In genomic region chr15:85383470-85384148, GRCh38 we compare ENCODE assay signal across 14 cellular contexts. TPM values are rescaled to one million over a fixed set of nuclear protein-coding genes. Genes with fewer than 3 reads are reported as not detected.
DNase-seq lines count a peak whose midpoint lies in the region; ATAC-seq and TF ChIP-seq lines count a peak whose summit lies in the region.
"Had no signal": no experiment of that assay in that cellular context is flagged by ENCODE, and none has a peak within 500 bp of the region (broad histone marks: within the 10 kb centered on the region; RNA-seq: fewer than 3 reads in every experiment).

No MANE protein-coding gene starts in this region.

- H3K4me3 Mint-ChIP-seq in activated CD8-positive, alpha-beta memory T cell treated with anti-CD3 and anti-CD28 coated beads, Interleukin-2, amount 10 ng/mL, durations not matched to agents 7 days and 5 days: peak overlapping the region; percentile 0
- H3K4me3 Mint-ChIP-seq in activated T-helper 2 cell treated with anti-CD3 and anti-CD28 coated beads, Interferon-gamma antibody, Interleukin-2, Interleukin-4, amounts not matched to agents 10 μg/mL and 5 μg/mL and 100 μg/mL, durations not matched to agents 14 hours and 24 hours and 36 hours (ENCODE audit: low read depth): peak overlapping the region; percentile 31
- H3K4me3 Mint-ChIP-seq in nephron: peak overlapping the region in 2 of 3 experiments; percentile 89 to 93

- no peak for DNase-seq in activated CD8-positive, alpha-beta memory T cell treated with anti-CD3 and anti-CD28 coated beads, Interleukin-2, amount 10 ng/mL, durations not matched to agents 7 days and 5 days
- no peak for DNase-seq in activated CD8-positive, alpha-beta memory T cell treated with anti-CD3 and anti-CD28 coated beads, Interleukin-2, amount 50 U/mL, for 4 hours
- DNase-seq in GM13977 (ENCODE audit: low spot score) (peak; percentile 23), HPDE6-E6E7 (ENCODE audit: extremely low spot score) (no peak), SKM-1 (lab: John Stamatoyannopoulos, UW; ENCODE audit: unreplicated experiment) (no peak)
- DNase-seq in activated T-helper 2 cell treated with anti-CD3 and anti-CD28 coated beads, Interferon-gamma antibody, Interleukin-2, Interleukin-4, amounts not matched to agents 10 μg/mL and 5 μg/mL and 100 μg/mL, durations not matched to agents 14 hours and 24 hours and 36 hours (ENCODE audit: low spot score): no peak
- DNase-seq: ACHN; activated CD4-positive, alpha-beta T cell treated with anti-CD3 and anti-CD28 coated beads for 1 hour; activated naive CD4-positive, alpha-beta T cell; HFFc6; NCI-H187 treated with DMSO at 0.1 percent for 48 hours; NCI-H748 treated with DMSO at 0.1 percent for 48 hours had no signal

- no peak for ATAC-seq in activated CD8-positive, alpha-beta memory T cell treated with anti-CD3 and anti-CD28 coated beads, Interleukin-2, amount 10 ng/mL, durations not matched to agents 7 days and 5 days
- ATAC-seq in HG03342 (IDR thresholded peaks at IDR 0.05; ENCODE audit: unreplicated experiment): no peak

- no peak overlapping the region for H3K27ac Mint-ChIP-seq in activated CD8-positive, alpha-beta memory T cell treated with anti-CD3 and anti-CD28 coated beads, Interleukin-2, amount 10 ng/mL, durations not matched to agents 7 days and 5 days
- no peak overlapping the region for H3K27ac Mint-ChIP-seq in activated T-helper 2 cell treated with anti-CD3 and anti-CD28 coated beads, Interferon-gamma antibody, Interleukin-2, Interleukin-4, amounts not matched to agents 10 μg/mL and 5 μg/mL and 100 μg/mL, durations not matched to agents 14 hours and 24 hours and 36 hours
- peak overlapping the region; percentile 6 to 75 (median 52) for H3K27ac Mint-ChIP-seq in nephron
- H3K27ac Mint-ChIP-seq: HFFc6 had no signal

- peaks cover 32% of the 10 kb centered on the region for H3K36me3 Mint-ChIP-seq in activated CD8-positive, alpha-beta memory T cell treated with anti-CD3 and anti-CD28 coated beads, Interleukin-2, amount 10 ng/mL, durations not matched to agents 7 days and 5 days
- peaks cover 36% of the 10 kb centered on the region for H3K36me3 Mint-ChIP-seq in activated T-helper 2 cell treated with anti-CD3 and anti-CD28 coated beads, Interferon-gamma antibody, Interleukin-2, Interleukin-4, amounts not matched to agents 10 μg/mL and 5 μg/mL and 100 μg/mL, durations not matched to agents 14 hours and 24 hours and 36 hours (ENCODE audit: low read depth)
- H3K36me3 Mint-ChIP-seq in nephron (ENCODE audit: low read depth): peaks cover 21% of the 10 kb centered on the region

- no peaks in the 10 kb centered on the region for H3K27me3 Mint-ChIP-seq in activated CD8-positive, alpha-beta memory T cell treated with anti-CD3 and anti-CD28 coated beads, Interleukin-2, amount 10 ng/mL, durations not matched to agents 7 days and 5 days
- no peaks in the 10 kb centered on the region for H3K27me3 Mint-ChIP-seq in activated T-helper 2 cell treated with anti-CD3 and anti-CD28 coated beads, Interferon-gamma antibody, Interleukin-2, Interleukin-4, amounts not matched to agents 10 μg/mL and 5 μg/mL and 100 μg/mL, durations not matched to agents 14 hours and 24 hours and 36 hours (ENCODE audit: low read depth)
- no peaks in the 10 kb centered on the region for H3K27me3 Mint-ChIP-seq in nephron (ENCODE audit: low read depth)

- intact Hi-C loops in activated T-helper 2 cell treated with anti-CD3 and anti-CD28 coated beads, Interferon-gamma antibody, Interleukin-2, Interleukin-4, amounts not matched to agents 10 μg/mL and 5 μg/mL and 100 μg/mL, durations not matched to agents 14 hours and 24 hours and 36 hours (cut with micrococcal nuclease): no loop called here

- no peaks in the 10 kb centered on the region for H3K9me3 Mint-ChIP-seq in activated CD8-positive, alpha-beta memory T cell treated with anti-CD3 and anti-CD28 coated beads, Interleukin-2, amount 10 ng/mL, durations not matched to agents 7 days and 5 days (ENCODE audit: low read depth)
- H3K9me3 Mint-ChIP-seq in activated T-helper 2 cell treated with anti-CD3 and anti-CD28 coated beads, Interferon-gamma antibody, Interleukin-2, Interleukin-4, amounts not matched to agents 10 μg/mL and 5 μg/mL and 100 μg/mL, durations not matched to agents 14 hours and 24 hours and 36 hours: no peaks in the 10 kb centered on the region
- no peaks in the 10 kb centered on the region for H3K9me3 Mint-ChIP-seq in nephron
- H3K9me3 Mint-ChIP-seq: HFFc6 had no signal

- CTCF ChIA-PET in activated CD8-positive, alpha-beta memory T cell treated with anti-CD3 and anti-CD28 coated beads, Interleukin-2, amount 10 ng/mL, durations not matched to agents 7 days and 5 days (lab: Charles Lee): interaction anchor here (0.7 to 2.3 kb wide), 6 partner anchors 21 to 71 kb away, joined by 3 to 14 read pairs (median 5); no protein-coding TSS in a partner anchor

- peaks cover 49% of the 10 kb centered on the region for H3K4me1 Mint-ChIP-seq in activated CD8-positive, alpha-beta memory T cell treated with anti-CD3 and anti-CD28 coated beads, Interleukin-2, amount 10 ng/mL, durations not matched to agents 7 days and 5 days
- peaks cover 43% of the 10 kb centered on the region for H3K4me1 Mint-ChIP-seq in activated T-helper 2 cell treated with anti-CD3 and anti-CD28 coated beads, Interferon-gamma antibody, Interleukin-2, Interleukin-4, amounts not matched to agents 10 μg/mL and 5 μg/mL and 100 μg/mL, durations not matched to agents 14 hours and 24 hours and 36 hours (ENCODE audit: low read depth)
- peaks cover 40% of the 10 kb centered on the region for H3K4me1 Mint-ChIP-seq in nephron

- TF ChIP-seq CTCF in GM13977 (IDR thresholded peaks at IDR 0.05; ENCODE audit: extremely low read depth, insufficient read depth, missing control alignments) (no peak), nephron (IDR thresholded peaks at IDR 0.05; ENCODE audit: unreplicated experiment in 3 of 3) (no peak)

- in situ Hi-C loops in GM13977 (cut with MboI; ENCODE audit: low pct_unique_long_range_greater_than_20kb, low sequenced_read_pairs, unreplicated experiment): no loop called here

RNA-seq across cellular contexts. Expression of gene AKAP13, which starts 3.2 kb away (rescaled TPM):
- 100 to 1,000 TPM; 150 to 172 TPM for total RNA-seq in activated CD8-positive, alpha-beta memory T cell treated with anti-CD3 and anti-CD28 coated beads, Interleukin-2, amount 10 ng/mL, durations not matched to agents 7 days and 5 days
- 92.1 and 107 TPM in 2 replicates for total RNA-seq in activated T-helper 2 cell treated with anti-CD3 and anti-CD28 coated beads, Interferon-gamma antibody, Interleukin-2, Interleukin-4, amounts not matched to agents 10 μg/mL and 5 μg/mL and 100 μg/mL, durations not matched to agents 14 hours and 24 hours and 36 hours

Comparison
In these comparisons a context has a peak if more than half of its experiments do, and no peak if none do; other contexts are left out.
1. H3K27ac Mint-ChIP-seq: peak in nephron (3 of 3); none in activated CD8-positive, alpha-beta memory T cell treated with anti-CD3 and anti-CD28 coated beads, Interleukin-2, amount 10 ng/mL, durations not matched to agents 7 days and 5 days (single experiment) and activated T-helper 2 cell treated with anti-CD3 and anti-CD28 coated beads, Interferon-gamma antibody, Interleukin-2, Interleukin-4, amounts not matched to agents 10 μg/mL and 5 μg/mL and 100 μg/mL, durations not matched to agents 14 hours and 24 hours and 36 hours (single experiment).
2. H3K4me3 Mint-ChIP-seq: peak in every context shown above with its lines; median percentile 91 in nephron; 31 in activated T-helper 2 cell treated with anti-CD3 and anti-CD28 coated beads, Interferon-gamma antibody, Interleukin-2, Interleukin-4, amounts not matched to agents 10 μg/mL and 5 μg/mL and 100 μg/mL, durations not matched to agents 14 hours and 24 hours and 36 hours; 0 in activated CD8-positive, alpha-beta memory T cell treated with anti-CD3 and anti-CD28 coated beads, Interleukin-2, amount 10 ng/mL, durations not matched to agents 7 days and 5 days.